Comparison of ENCODE assay signal across 1 cellular context in the genomic region with DNA sequence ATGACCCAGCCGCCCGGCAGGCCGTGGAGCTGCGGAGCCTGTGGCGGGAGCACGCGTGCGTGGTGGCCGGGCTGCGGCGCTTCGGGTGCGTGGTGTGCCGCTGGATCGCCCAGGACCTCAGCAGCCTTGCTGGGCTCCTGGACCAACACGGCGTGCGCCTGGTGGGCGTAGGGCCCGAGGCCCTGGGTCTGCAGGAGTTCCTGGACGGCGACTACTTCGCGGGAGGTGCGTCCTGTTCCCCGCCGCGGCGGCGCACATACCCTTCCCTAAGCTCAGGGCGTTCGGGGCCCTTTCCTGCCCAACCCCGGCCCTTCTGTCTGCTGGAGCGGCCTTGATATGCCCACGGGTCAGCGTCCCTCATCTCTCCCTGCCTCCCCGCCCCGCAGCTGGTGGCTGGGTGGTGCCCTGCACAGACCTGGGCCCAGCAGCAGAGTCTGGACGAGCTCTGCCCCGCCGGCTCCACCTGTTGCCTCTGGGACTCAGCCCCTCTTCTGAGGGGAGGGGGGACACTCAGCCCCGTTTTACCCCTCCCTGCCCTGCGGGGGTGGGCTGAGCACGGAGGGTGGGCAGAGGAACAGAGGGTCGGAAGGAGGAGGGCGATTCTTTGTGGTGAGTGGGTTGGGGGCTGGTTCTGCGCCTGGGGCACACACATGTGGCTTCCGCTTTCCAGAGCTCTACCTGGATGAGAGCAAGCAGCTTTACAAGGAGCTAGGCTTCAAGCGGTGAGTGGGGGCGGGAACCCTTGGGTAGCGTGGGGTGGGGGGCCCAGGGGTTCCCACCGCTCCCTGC.
TF ChIP-seq lines count a peak whose summit lies in the region.

No MANE protein-coding gene starts in this region.

TF ChIP-seq in HepG2, 621 proteins besides CTCF, POLR2A, EP300 and RAD21 (continued from another document and continues in another):
- TF ChIP-seq, protein P1, sequence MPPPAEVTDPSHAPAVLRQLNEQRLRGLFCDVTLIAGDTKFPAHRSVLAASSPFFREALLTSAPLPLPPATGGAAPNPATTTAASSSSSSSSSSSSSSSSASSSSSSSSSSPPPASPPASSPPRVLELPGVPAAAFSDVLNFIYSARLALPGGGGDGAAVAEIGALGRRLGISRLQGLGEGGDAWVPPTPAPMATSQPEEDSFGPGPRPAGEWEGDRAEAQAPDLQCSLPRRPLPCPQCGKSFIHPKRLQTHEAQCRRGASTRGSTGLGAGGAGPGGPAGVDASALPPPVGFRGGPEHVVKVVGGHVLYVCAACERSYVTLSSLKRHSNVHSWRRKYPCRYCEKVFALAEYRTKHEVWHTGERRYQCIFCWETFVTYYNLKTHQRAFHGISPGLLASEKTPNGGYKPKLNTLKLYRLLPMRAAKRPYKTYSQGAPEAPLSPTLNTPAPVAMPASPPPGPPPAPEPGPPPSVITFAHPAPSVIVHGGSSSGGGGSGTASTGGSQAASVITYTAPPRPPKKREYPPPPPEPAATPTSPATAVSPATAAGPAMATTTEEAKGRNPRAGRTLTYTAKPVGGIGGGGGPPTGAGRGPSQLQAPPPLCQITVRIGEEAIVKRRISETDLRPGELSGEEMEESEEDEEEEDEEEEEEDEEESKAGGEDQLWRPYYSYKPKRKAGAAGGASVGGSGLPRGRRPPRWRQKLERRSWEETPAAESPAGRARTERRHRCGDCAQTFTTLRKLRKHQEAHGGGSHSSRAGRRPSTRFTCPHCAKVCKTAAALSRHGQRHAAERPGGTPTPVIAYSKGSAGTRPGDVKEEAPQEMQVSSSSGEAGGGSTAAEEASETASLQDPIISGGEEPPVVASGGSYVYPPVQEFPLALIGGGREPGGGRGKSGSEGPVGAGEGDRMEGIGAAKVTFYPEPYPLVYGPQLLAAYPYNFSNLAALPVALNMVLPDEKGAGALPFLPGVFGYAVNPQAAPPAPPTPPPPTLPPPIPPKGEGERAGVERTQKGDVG (CRISPR knock-in tag; IDR thresholded peaks at IDR 0.05; ENCODE audit: borderline replicate concordance): no peak
- TF ChIP-seq, protein P2, sequence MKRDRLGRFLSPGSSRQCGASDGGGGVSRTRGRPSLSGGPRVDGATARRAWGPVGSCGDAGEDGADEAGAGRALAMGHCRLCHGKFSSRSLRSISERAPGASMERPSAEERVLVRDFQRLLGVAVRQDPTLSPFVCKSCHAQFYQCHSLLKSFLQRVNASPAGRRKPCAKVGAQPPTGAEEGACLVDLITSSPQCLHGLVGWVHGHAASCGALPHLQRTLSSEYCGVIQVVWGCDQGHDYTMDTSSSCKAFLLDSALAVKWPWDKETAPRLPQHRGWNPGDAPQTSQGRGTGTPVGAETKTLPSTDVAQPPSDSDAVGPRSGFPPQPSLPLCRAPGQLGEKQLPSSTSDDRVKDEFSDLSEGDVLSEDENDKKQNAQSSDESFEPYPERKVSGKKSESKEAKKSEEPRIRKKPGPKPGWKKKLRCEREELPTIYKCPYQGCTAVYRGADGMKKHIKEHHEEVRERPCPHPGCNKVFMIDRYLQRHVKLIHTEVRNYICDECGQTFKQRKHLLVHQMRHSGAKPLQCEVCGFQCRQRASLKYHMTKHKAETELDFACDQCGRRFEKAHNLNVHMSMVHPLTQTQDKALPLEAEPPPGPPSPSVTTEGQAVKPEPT (CRISPR knock-in tag; IDR thresholded peaks at IDR 0.05; ENCODE audit: low read depth): no peak
- TF ChIP-seq GFI1 (CRISPR knock-in tag; IDR thresholded peaks at IDR 0.05; ENCODE audit: borderline replicate concordance) (no peak), ZNF572 (CRISPR knock-in tag; IDR thresholded peaks at IDR 0.05) (0 out of 2 replicates have a peak, but pooled peaks have one; percentile 68), HNRNPL (IDR thresholded peaks at IDR 0.05; ENCODE audit: low read depth, low read length) (0 out of 2 replicates have a peak, but pooled peaks have one; percentile 59), MED8 (CRISPR knock-in tag; IDR thresholded peaks at IDR 0.05; ENCODE audit: insufficient replicate concordance) (no peak), MTA1 (CRISPR knock-in tag; IDR thresholded peaks at IDR 0.05; ENCODE audit: borderline replicate concordance) (no peak), ZNF432 (CRISPR knock-in tag; IDR thresholded peaks at IDR 0.05; ENCODE audit: borderline replicate concordance) (no peak), ZNF782 (CRISPR knock-in tag; IDR thresholded peaks at IDR 0.05; ENCODE audit: borderline replicate concordance) (no peak), ZMAT3 (CRISPR knock-in tag; conservative IDR thresholded peaks at IDR 0.05) (no peak), ZNF674 (CRISPR knock-in tag; IDR thresholded peaks at IDR 0.05; ENCODE audit: low read depth) (no peak), RXRB (CRISPR knock-in tag; IDR thresholded peaks at IDR 0.05; ENCODE audit: borderline replicate concordance) (no peak), ZFP37 (CRISPR knock-in tag; IDR thresholded peaks at IDR 0.05; ENCODE audit: borderline replicate concordance) (no peak), ZNF547 (CRISPR knock-in tag; IDR thresholded peaks at IDR 0.05) (no peak), ZNF124 (CRISPR knock-in tag; IDR thresholded peaks at IDR 0.05) (no peak), SATB2 (CRISPR knock-in tag; IDR thresholded peaks at IDR 0.05) (no peak), ZNF766 (CRISPR knock-in tag; IDR thresholded peaks at IDR 0.05; ENCODE audit: borderline replicate concordance) (no peak), ZNF569 (CRISPR knock-in tag; IDR thresholded peaks at IDR 0.05; ENCODE audit: borderline replicate concordance) (no peak), CEBPB (IDR thresholded peaks at IDR 0.05; ENCODE audit: borderline replicate concordance, low read depth, low read length) (no peak), ZNF343 (CRISPR knock-in tag; IDR thresholded peaks at IDR 0.05) (no peak), MIER2 (CRISPR knock-in tag; IDR thresholded peaks at IDR 0.05) (no peak), FOSL2 (CRISPR knock-in tag; IDR thresholded peaks at IDR 0.05) (no peak), ZNF263 (CRISPR knock-in tag; IDR thresholded peaks at IDR 0.05) (peak; percentile 2; the same call in 1 of the 2 replicates), JUND (CRISPR knock-in tag; IDR thresholded peaks at IDR 0.05) (no peak), KAT7 (CRISPR knock-in tag; IDR thresholded peaks at IDR 0.05; ENCODE audit: borderline replicate concordance) (no peak), ZSCAN21 (CRISPR knock-in tag; IDR thresholded peaks at IDR 0.05; ENCODE audit: borderline replicate concordance) (no peak), ZFP1 (CRISPR knock-in tag; IDR thresholded peaks at IDR 0.05) (no peak), POLR2G (IDR thresholded peaks at IDR 0.05; ENCODE audit: low read depth, low read length) (no peak), GTF3A (CRISPR knock-in tag; conservative IDR thresholded peaks at IDR 0.05) (no peak), RFX3 (CRISPR knock-in tag; IDR thresholded peaks at IDR 0.05) (no peak), U2AF2 (IDR thresholded peaks at IDR 0.05; ENCODE audit: low read depth, low read length) (no peak), SALL1 (CRISPR knock-in tag; IDR thresholded peaks at IDR 0.05) (no peak), MLLT10 (CRISPR knock-in tag; IDR thresholded peaks at IDR 0.05) (no peak), SALL2 (CRISPR knock-in tag; IDR thresholded peaks at IDR 0.05) (no peak), MYNN (CRISPR knock-in tag; IDR thresholded peaks at IDR 0.05; ENCODE audit: low read depth) (no peak)
- TF ChIP-seq, protein P3, sequence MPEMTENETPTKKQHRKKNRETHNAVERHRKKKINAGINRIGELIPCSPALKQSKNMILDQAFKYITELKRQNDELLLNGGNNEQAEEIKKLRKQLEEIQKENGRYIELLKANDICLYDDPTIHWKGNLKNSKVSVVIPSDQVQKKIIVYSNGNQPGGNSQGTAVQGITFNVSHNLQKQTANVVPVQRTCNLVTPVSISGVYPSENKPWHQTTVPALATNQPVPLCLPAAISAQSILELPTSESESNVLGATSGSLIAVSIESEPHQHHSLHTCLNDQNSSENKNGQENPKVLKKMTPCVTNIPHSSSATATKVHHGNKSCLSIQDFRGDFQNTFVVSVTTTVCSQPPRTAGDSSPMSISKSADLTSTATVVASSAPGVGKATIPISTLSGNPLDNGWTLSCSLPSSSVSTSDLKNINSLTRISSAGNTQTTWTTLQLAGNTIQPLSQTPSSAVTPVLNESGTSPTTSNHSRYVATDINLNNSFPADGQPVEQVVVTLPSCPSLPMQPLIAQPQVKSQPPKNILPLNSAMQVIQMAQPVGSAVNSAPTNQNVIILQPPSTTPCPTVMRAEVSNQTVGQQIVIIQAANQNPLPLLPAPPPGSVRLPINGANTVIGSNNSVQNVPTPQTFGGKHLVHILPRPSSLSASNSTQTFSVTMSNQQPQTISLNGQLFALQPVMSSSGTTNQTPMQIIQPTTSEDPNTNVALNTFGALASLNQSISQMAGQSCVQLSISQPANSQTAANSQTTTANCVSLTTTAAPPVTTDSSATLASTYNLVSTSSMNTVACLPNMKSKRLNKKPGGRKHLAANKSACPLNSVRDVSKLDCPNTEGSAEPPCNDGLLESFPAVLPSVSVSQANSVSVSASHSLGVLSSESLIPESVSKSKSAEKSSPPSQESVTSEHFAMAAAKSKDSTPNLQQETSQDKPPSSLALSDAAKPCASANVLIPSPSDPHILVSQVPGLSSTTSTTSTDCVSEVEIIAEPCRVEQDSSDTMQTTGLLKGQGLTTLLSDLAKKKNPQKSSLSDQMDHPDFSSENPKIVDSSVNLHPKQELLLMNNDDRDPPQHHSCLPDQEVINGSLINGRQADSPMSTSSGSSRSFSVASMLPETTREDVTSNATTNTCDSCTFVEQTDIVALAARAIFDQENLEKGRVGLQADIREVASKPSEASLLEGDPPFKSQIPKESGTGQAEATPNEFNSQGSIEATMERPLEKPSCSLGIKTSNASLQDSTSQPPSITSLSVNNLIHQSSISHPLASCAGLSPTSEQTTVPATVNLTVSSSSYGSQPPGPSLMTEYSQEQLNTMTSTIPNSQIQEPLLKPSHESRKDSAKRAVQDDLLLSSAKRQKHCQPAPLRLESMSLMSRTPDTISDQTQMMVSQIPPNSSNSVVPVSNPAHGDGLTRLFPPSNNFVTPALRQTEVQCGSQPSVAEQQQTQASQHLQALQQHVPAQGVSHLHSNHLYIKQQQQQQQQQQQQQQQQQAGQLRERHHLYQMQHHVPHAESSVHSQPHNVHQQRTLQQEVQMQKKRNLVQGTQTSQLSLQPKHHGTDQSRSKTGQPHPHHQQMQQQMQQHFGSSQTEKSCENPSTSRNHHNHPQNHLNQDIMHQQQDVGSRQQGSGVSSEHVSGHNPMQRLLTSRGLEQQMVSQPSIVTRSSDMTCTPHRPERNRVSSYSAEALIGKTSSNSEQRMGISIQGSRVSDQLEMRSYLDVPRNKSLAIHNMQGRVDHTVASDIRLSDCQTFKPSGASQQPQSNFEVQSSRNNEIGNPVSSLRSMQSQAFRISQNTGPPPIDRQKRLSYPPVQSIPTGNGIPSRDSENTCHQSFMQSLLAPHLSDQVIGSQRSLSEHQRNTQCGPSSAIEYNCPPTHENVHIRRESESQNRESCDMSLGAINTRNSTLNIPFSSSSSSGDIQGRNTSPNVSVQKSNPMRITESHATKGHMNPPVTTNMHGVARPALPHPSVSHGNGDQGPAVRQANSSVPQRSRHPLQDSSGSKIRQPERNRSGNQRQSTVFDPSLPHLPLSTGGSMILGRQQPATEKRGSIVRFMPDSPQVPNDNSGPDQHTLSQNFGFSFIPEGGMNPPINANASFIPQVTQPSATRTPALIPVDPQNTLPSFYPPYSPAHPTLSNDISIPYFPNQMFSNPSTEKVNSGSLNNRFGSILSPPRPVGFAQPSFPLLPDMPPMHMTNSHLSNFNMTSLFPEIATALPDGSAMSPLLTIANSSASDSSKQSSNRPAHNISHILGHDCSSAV (CRISPR knock-in tag; IDR thresholded peaks at IDR 0.05; ENCODE audit: borderline replicate concordance): no peak
- TF ChIP-seq, protein P4, sequence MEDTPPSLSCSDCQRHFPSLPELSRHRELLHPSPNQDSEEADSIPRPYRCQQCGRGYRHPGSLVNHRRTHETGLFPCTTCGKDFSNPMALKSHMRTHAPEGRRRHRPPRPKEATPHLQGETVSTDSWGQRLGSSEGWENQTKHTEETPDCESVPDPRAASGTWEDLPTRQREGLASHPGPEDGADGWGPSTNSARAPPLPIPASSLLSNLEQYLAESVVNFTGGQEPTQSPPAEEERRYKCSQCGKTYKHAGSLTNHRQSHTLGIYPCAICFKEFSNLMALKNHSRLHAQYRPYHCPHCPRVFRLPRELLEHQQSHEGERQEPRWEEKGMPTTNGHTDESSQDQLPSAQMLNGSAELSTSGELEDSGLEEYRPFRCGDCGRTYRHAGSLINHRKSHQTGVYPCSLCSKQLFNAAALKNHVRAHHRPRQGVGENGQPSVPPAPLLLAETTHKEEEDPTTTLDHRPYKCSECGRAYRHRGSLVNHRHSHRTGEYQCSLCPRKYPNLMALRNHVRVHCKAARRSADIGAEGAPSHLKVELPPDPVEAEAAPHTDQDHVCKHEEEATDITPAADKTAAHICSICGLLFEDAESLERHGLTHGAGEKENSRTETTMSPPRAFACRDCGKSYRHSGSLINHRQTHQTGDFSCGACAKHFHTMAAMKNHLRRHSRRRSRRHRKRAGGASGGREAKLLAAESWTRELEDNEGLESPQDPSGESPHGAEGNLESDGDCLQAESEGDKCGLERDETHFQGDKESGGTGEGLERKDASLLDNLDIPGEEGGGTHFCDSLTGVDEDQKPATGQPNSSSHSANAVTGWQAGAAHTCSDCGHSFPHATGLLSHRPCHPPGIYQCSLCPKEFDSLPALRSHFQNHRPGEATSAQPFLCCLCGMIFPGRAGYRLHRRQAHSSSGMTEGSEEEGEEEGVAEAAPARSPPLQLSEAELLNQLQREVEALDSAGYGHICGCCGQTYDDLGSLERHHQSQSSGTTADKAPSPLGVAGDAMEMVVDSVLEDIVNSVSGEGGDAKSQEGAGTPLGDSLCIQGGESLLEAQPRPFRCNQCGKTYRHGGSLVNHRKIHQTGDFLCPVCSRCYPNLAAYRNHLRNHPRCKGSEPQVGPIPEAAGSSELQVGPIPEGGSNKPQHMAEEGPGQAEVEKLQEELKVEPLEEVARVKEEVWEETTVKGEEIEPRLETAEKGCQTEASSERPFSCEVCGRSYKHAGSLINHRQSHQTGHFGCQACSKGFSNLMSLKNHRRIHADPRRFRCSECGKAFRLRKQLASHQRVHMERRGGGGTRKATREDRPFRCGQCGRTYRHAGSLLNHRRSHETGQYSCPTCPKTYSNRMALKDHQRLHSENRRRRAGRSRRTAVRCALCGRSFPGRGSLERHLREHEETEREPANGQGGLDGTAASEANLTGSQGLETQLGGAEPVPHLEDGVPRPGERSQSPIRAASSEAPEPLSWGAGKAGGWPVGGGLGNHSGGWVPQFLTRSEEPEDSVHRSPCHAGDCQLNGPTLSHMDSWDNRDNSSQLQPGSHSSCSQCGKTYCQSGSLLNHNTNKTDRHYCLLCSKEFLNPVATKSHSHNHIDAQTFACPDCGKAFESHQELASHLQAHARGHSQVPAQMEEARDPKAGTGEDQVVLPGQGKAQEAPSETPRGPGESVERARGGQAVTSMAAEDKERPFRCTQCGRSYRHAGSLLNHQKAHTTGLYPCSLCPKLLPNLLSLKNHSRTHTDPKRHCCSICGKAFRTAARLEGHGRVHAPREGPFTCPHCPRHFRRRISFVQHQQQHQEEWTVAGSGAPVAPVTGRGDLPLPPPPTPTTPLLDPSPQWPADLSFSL (CRISPR knock-in tag; IDR thresholded peaks at IDR 0.05): no peak
- TF ChIP-seq, protein P5, sequence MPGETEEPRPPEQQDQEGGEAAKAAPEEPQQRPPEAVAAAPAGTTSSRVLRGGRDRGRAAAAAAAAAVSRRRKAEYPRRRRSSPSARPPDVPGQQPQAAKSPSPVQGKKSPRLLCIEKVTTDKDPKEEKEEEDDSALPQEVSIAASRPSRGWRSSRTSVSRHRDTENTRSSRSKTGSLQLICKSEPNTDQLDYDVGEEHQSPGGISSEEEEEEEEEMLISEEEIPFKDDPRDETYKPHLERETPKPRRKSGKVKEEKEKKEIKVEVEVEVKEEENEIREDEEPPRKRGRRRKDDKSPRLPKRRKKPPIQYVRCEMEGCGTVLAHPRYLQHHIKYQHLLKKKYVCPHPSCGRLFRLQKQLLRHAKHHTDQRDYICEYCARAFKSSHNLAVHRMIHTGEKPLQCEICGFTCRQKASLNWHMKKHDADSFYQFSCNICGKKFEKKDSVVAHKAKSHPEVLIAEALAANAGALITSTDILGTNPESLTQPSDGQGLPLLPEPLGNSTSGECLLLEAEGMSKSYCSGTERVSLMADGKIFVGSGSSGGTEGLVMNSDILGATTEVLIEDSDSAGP (CRISPR knock-in tag; IDR thresholded peaks at IDR 0.05; ENCODE audit: borderline replicate concordance): peak; percentile 14; the same call in 1 of the 2 replicates
